In the genomic region with DNA sequence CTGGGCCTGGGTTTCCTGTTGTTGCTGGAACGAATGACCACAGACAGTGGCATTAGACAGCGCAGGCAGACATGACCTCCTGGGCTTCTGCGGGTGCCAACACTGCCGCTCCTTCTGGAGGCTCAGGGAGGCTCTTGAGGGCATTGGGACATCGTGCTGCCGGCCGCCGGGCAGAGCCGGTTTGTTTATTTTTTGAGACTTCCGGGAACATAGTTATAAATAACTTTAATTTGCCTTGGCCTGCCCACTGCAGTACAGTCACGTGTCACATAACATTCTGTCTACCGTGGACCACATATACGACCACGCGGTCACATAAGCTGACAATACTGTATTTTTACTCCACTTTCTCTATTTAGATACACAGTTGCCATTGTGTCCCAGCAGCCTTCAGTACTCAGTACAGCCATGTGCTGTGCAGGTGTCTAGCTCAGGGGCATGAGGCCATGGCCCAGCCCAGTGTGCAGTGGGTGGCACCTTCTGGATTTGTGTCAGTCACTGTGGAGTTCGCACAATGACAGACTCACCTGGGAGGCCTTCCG, we compare ENCODE assay signal across 10 cellular contexts. TPM values are rescaled to one million over a fixed set of nuclear protein-coding genes. Genes with fewer than 3 reads are reported as not detected.
A peak's percentile ranks its signal among the peaks of the same experiment; 100 is the strongest.
DNase-seq lines count a peak whose midpoint lies in the region; ATAC-seq, FAIRE-seq and TF ChIP-seq lines count a peak whose summit lies in the region.
"Had no signal": no experiment of that assay in that cellular context is flagged by ENCODE, and none has a peak within 500 bp of the region (broad histone marks: within the 10 kb centered on the region; RNA-seq: fewer than 3 reads in every experiment).

No MANE protein-coding gene starts in this region.

- no peaks in the 10 kb centered on the region for H3K9me3 ChIP-seq in A549

- H3K27ac Mint-ChIP-seq in chondrocyte (ENCODE audit: unreplicated experiment), result peak overlapping the region; percentile 71
- H3K27ac Mint-ChIP-seq in T-helper 2 cell treated with Interferon-gamma antibody and Interleukin-4, amounts not matched to agents 5 μg/mL and 100 μg/mL, for 36 hours, result no peak overlapping the region
- H3K27ac Mint-ChIP-seq: endodermal cell had no signal

- DNase-seq in A549 (ENCODE audit: low read depth in 1 of 2, low spot score in 1 of 2), result peak in 1 of 2 experiments; percentile 58
- DNase-seq in HFF-Myc (ENCODE audit: extremely low read depth, low read depth), result peak; percentile 52
- DNase-seq in chondrocyte (ENCODE audit: low spot score), result no peak
- peak; percentile 62 to 77 for DNase-seq in lung microvascular endothelial cell (ENCODE audit: low read depth in 2 of 2)
- DNase-seq in T-helper 2 cell treated with Interferon-gamma antibody and Interleukin-4, amounts not matched to agents 5 μg/mL and 100 μg/mL, for 36 hours (ENCODE audit: low spot score), result no peak
- DNase-seq in kidney glomerular epithelial cell (lab: John Stamatoyannopoulos, UW), result no peak
- DNase-seq in foreskin keratinocyte, result no peak
- DNase-seq in NCI-H2171 treated with DMSO at 0.1 percent for 48 hours (lab: John Stamatoyannopoulos, UW), result no peak
- DNase-seq: endodermal cell had no signal

- POLR2A ChIA-PET in A549 (lab: Yijun Ruan, JAX), result interaction anchor here (0.9 kb wide), 1 partner anchor 28 kb away, joined by 4 read pairs; a partner anchor contains a TSS

- ATAC-seq in A549 (peak in 1 of 2 experiments; percentile 42; a peak in 3 of 6 replicates), foreskin keratinocyte (no peak)

- no peak for TF ChIP-seq RAD21 in A549 (conservative IDR thresholded peaks at IDR 0.05 in 1 of 2, IDR thresholded peaks at IDR 0.05 in 1 of 2)

- FAIRE-seq in A549 (lab: Jason Lieb, UNC), result no peak

- TF ChIP-seq EP300 in A549 (IDR thresholded peaks at IDR 0.05), result no peak

- H3K4me3 ChIP-seq in A549, result no peak overlapping the region
- no peak overlapping the region for H3K4me3 ChIP-seq in HFF-Myc (replicated peaks; ENCODE audit: low read depth, low read length)

- no peak overlapping the region for H3K4me3 Mint-ChIP-seq in chondrocyte (ENCODE audit: unreplicated experiment)
- no peak overlapping the region for H3K4me3 Mint-ChIP-seq in T-helper 2 cell treated with Interferon-gamma antibody and Interleukin-4, amounts not matched to agents 5 μg/mL and 100 μg/mL, for 36 hours
- H3K4me3 Mint-ChIP-seq: endodermal cell, neural crest cell had no signal

- no peaks in the 10 kb centered on the region for H3K27me3 Mint-ChIP-seq in chondrocyte (ENCODE audit: low read depth)
- H3K27me3 Mint-ChIP-seq in T-helper 2 cell treated with Interferon-gamma antibody and Interleukin-4, amounts not matched to agents 5 μg/mL and 100 μg/mL, for 36 hours (ENCODE audit: low read depth), result no peaks in the 10 kb centered on the region

- peaks cover 16% of the 10 kb centered on the region for H3K36me3 Mint-ChIP-seq in chondrocyte (ENCODE audit: low read depth)
- peaks cover 20% of the 10 kb centered on the region for H3K36me3 Mint-ChIP-seq in T-helper 2 cell treated with Interferon-gamma antibody and Interleukin-4, amounts not matched to agents 5 μg/mL and 100 μg/mL, for 36 hours (ENCODE audit: low read depth)

- H3K4me1 ChIP-seq in A549 (peaks cover 24% of the 10 kb centered on the region), foreskin keratinocyte (peaks cover 6% of the 10 kb centered on the region)

- peaks cover 40% of the 10 kb centered on the region for H3K4me1 Mint-ChIP-seq in chondrocyte (ENCODE audit: low read depth)
- peaks cover 6% of the 10 kb centered on the region for H3K4me1 Mint-ChIP-seq in T-helper 2 cell treated with Interferon-gamma antibody and Interleukin-4, amounts not matched to agents 5 μg/mL and 100 μg/mL, for 36 hours (ENCODE audit: low read depth)

- H3K4me2 ChIP-seq in A549, result peak overlapping the region; percentile 30; the same call in 2 of the 3 replicates

- H3K9me3 Mint-ChIP-seq in chondrocyte (ENCODE audit: low read depth), result no peaks in the 10 kb centered on the region
- H3K9me3 Mint-ChIP-seq in T-helper 2 cell treated with Interferon-gamma antibody and Interleukin-4, amounts not matched to agents 5 μg/mL and 100 μg/mL, for 36 hours, result no peaks in the 10 kb centered on the region
- H3K9me3 Mint-ChIP-seq: endodermal cell, neural crest cell had no signal

- H3K27ac ChIP-seq in A549, result peak overlapping the region; percentile 56 to 65; a peak in 5 of 6 replicates
- H3K27ac ChIP-seq in foreskin keratinocyte, result no peak overlapping the region

- TF ChIP-seq CTCF in A549 (IDR thresholded peaks at IDR 0.05) (no peak), HFF-Myc (IDR thresholded peaks at IDR 0.05; ENCODE audit: low read depth, low read length, missing control alignments) (no peak), chondrocyte (IDR thresholded peaks at IDR 0.05) (no peak), foreskin keratinocyte (conservative IDR thresholded peaks at IDR 0.05) (no peak)

- 44% methylated on average over 17 of the region's 17 CpGs for WGBS in A549 (ENCODE audit: missing lambda C conversion rate)

- CTCF ChIA-PET in A549 (lab: Yijun Ruan, JAX), result interaction anchor here (0.8 to 17.1 kb wide), 6 partner anchors 11 to 33 kb away, joined by 3 to 236 read pairs (median 4); a partner anchor contains a TSS

- no peaks in the 10 kb centered on the region for H3K27me3 ChIP-seq in foreskin keratinocyte

- TF ChIP-seq POLR2A in A549 (IDR thresholded peaks at IDR 0.05; ENCODE audit: low read length), result no peak

TF ChIP-seq in A549, 52 proteins besides CTCF, POLR2A, EP300 and RAD21:
- no peak for TF ChIP-seq RCOR1 (IDR thresholded peaks at IDR 0.05; ENCODE audit: low read depth, low read length)
- no peak for TF ChIP-seq FOXS1 (CRISPR knock-in tag; IDR thresholded peaks at IDR 0.05)
- TF ChIP-seq, protein P1, sequence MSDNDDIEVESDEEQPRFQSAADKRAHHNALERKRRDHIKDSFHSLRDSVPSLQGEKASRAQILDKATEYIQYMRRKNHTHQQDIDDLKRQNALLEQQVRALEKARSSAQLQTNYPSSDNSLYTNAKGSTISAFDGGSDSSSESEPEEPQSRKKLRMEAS (IDR thresholded peaks at IDR 0.05), result 0 out of 2 replicates have a peak, but pooled peaks have one; percentile 15
- no peak for TF ChIP-seq ZC3H11A (IDR thresholded peaks at IDR 0.05)
- TF ChIP-seq, protein P2, sequence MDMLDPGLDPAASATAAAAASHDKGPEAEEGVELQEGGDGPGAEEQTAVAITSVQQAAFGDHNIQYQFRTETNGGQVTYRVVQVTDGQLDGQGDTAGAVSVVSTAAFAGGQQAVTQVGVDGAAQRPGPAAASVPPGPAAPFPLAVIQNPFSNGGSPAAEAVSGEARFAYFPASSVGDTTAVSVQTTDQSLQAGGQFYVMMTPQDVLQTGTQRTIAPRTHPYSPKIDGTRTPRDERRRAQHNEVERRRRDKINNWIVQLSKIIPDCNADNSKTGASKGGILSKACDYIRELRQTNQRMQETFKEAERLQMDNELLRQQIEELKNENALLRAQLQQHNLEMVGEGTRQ (IDR thresholded peaks at IDR 0.05), result peak; percentile 42

RNA-seq across cellular contexts. Expression of a gene that starts 8.2 kb away (rescaled TPM):
- polyA plus RNA-seq in A549 (2011; rRNA removed) (8.7 and 9.8 TPM in 2 replicates), A549 (2017; fragmentation: RNase III; extraction: RNeasy Plus Mini Kit Qiagen cat#74134 plus additional on column Dnase treatment) (15.6 to 18.6 TPM (median 17.5 TPM) in 3 replicates), foreskin keratinocyte (11.8 and 15.7 TPM in 2 replicates)
- 10.9 and 17.9 TPM in 2 replicates for polyA plus RNA-seq in A549 (2012; cell fraction: cytosol; rRNA removed)
- polyA plus RNA-seq in A549 (2012; cell fraction: nucleus; rRNA removed), result 23.3 and 38.1 TPM in 2 replicates
- polyA minus RNA-seq in A549 (2011; rRNA and poly(A)+ RNA removed), result 7.4 and 10.4 TPM in 2 replicates
- total RNA-seq in chondrocyte (0.85 to 3.5 TPM (median 3.4 TPM) in 3 replicates), lung microvascular endothelial cell (21.4 and 21.8 TPM in 2 replicates), foreskin keratinocyte (15.8 and 19.9 TPM in 2 replicates)

RNA-seq across cellular contexts. Expression of a gene that starts 14.2 kb away (rescaled TPM):
- polyA plus RNA-seq in A549 (2011; rRNA removed), result 31.8 and 33.8 TPM in 2 replicates
- polyA plus RNA-seq in A549 (2012; cell fraction: cytosol; rRNA removed), result 81.9 and 98.3 TPM in 2 replicates
- 92.5 and 112 TPM in 2 replicates for polyA plus RNA-seq in A549 (2012; cell fraction: nucleus; rRNA removed)
- polyA plus RNA-seq in A549 (2017; fragmentation: RNase III; extraction: RNeasy Plus Mini Kit Qiagen cat#74134 plus additional on column Dnase treatment), result 44.4 to 46.3 TPM (median 45.3 TPM) in 3 replicates
- polyA minus RNA-seq in A549 (2011; rRNA and poly(A)+ RNA removed), result 23.6 and 32.9 TPM in 2 replicates
- 48.0 to 55.1 TPM (median 52.4 TPM) in 3 replicates for total RNA-seq in chondrocyte
- 42.9 and 43.7 TPM in 2 replicates for total RNA-seq in lung microvascular endothelial cell
- 47.5 and 51.3 TPM in 2 replicates for total RNA-seq in foreskin keratinocyte
- polyA plus RNA-seq in foreskin keratinocyte, result 50.3 and 54.3 TPM in 2 replicates

RNA-seq across cellular contexts. Expression of a gene that starts 18.2 kb away (rescaled TPM):
- not detected in 2 replicates for polyA plus RNA-seq in A549 (2011; rRNA removed)
- polyA plus RNA-seq in A549 (2012; cell fraction: cytosol; rRNA removed), result not detected in 2 replicates
- not detected in 2 replicates for polyA plus RNA-seq in A549 (2012; cell fraction: nucleus; rRNA removed)
- not detected in 3 replicates for polyA plus RNA-seq in A549 (2017; fragmentation: RNase III; extraction: RNeasy Plus Mini Kit Qiagen cat#74134 plus additional on column Dnase treatment)
- polyA minus RNA-seq in A549 (2011; rRNA and poly(A)+ RNA removed), result not detected in 2 replicates
- total RNA-seq in chondrocyte, result not detected in 3 replicates
- not detected in 2 replicates for total RNA-seq in lung microvascular endothelial cell
- not detected in 2 replicates for total RNA-seq in foreskin keratinocyte
- not detected in 2 replicates for polyA plus RNA-seq in foreskin keratinocyte
- total RNA-seq: endodermal cell had no signal

RNA-seq across cellular contexts. Expression of a gene that starts 28.2 kb away (rescaled TPM):
- polyA plus RNA-seq in A549 (2011; rRNA removed) (256 and 268 TPM in 2 replicates), A549 (2017; fragmentation: RNase III; extraction: RNeasy Plus Mini Kit Qiagen cat#74134 plus additional on column Dnase treatment) (646 to 795 TPM (median 671 TPM) in 3 replicates), foreskin keratinocyte (1,088 and 1,242 TPM in 2 replicates)
- 1,090 and 1,227 TPM in 2 replicates for polyA plus RNA-seq in A549 (2012; cell fraction: cytosol; rRNA removed)
- 1,168 and 1,626 TPM in 2 replicates for polyA plus RNA-seq in A549 (2012; cell fraction: nucleus; rRNA removed)
- 286 and 296 TPM in 2 replicates for polyA minus RNA-seq in A549 (2011; rRNA and poly(A)+ RNA removed)
- total RNA-seq in chondrocyte (117 to 155 TPM (median 121 TPM) in 3 replicates), lung microvascular endothelial cell (103 and 110 TPM in 2 replicates), foreskin keratinocyte (766 and 947 TPM in 2 replicates)

RNA-seq across cellular contexts. Expression of a gene that starts 32.8 kb away (rescaled TPM):
- polyA plus RNA-seq in A549 (2011; rRNA removed) (3.2 and 5.1 TPM in 2 replicates), A549 (2017; fragmentation: RNase III; extraction: RNeasy Plus Mini Kit Qiagen cat#74134 plus additional on column Dnase treatment) (1.3 to 1.4 TPM (median 1.3 TPM) in 3 replicates), foreskin keratinocyte (0.76 and 0.96 TPM in 2 replicates)
- polyA plus RNA-seq in A549 (2012; cell fraction: cytosol; rRNA removed), result 9.0 and 17.2 TPM in 2 replicates
- polyA plus RNA-seq in A549 (2012; cell fraction: nucleus; rRNA removed), result 17.0 and 17.5 TPM in 2 replicates
- polyA minus RNA-seq in A549 (2011; rRNA and poly(A)+ RNA removed), result 1.3 and 2.8 TPM in 2 replicates
- total RNA-seq in chondrocyte (0.39 to 6.9 TPM (median 6.7 TPM) in 3 replicates), lung microvascular endothelial cell (18.7 and 28.3 TPM in 2 replicates), foreskin keratinocyte (0.81 and 1.1 TPM in 2 replicates)

Comparison
In these comparisons a context has a peak if more than half of its experiments do, and no peak if none do; other contexts are left out.
1. DNase-seq: peak in HFF-Myc (single experiment) and lung microvascular endothelial cell (2 of 2); none in chondrocyte (single experiment), T-helper 2 cell treated with Interferon-gamma antibody and Interleukin-4, amounts not matched to agents 5 μg/mL and 100 μg/mL, for 36 hours (single experiment), kidney glomerular epithelial cell (single experiment), foreskin keratinocyte (0 of 2) and NCI-H2171 treated with DMSO at 0.1 percent for 48 hours (single experiment).